Comparison of ENCODE assay signal across 23 cellular contexts in the genomic region with DNA sequence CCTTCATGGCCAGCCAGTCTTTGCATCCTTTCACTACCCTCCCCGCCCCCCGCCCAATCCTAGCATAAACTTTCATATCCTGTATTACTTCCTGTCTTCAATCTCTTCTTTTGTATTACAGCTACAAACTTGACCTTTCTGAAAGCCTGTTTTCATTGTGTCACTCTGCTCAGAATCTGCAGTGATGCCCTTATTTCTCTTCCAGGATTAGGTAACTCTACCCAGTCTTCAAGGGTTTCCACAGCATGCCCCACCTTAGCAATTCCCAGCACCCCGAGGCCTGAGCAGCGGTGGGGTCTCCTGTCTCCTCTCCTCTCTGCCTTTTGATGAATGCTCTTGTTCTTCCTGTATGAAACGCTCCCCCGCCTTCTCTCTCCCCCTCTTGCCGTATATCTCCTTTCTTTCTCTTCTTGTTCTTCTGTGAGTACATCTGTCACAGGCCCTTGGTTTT.
DNase-seq lines count a peak whose midpoint lies in the region; ATAC-seq and TF ChIP-seq lines count a peak whose summit lies in the region.
"Had no signal": no experiment of that assay in that cellular context is flagged by ENCODE, and none has a peak within 500 bp of the region (broad histone marks: within the 10 kb centered on the region; RNA-seq: fewer than 3 reads in every experiment).

No MANE protein-coding gene starts in this region.

- BruUV-seq in PC-3 (replicated peaks; lab: Mats Ljungman, UMichigan) = no TSS peak

- H2AFZ ChIP-seq in PC-3 (ENCODE audit: low read length) = 0 out of 2 replicates have a peak overlapping the region, but pooled peaks have one; percentile 10

- no peaks in the 10 kb centered on the region for H3K79me2 ChIP-seq in PC-3 (ENCODE audit: low read length)

- no peaks in the 10 kb centered on the region for H4K20me1 ChIP-seq in PC-3 (ENCODE audit: low read length)

- H3K36me3 Mint-ChIP-seq in activated CD4-positive, alpha-beta T cell treated with anti-CD3 and anti-CD28 coated beads for 36 hours (ENCODE audit: low read depth) = no peaks in the 10 kb centered on the region
- H3K36me3 Mint-ChIP-seq in naive thymus-derived CD4-positive, alpha-beta T cell = peaks cover 0 to 3% (median 0%) of the 10 kb centered on the region in 5 donors
- H3K36me3 Mint-ChIP-seq: activated naive CD8-positive, alpha-beta T cell; brain had no signal

- no peak overlapping the region for H3K4me3 Mint-ChIP-seq in activated CD4-positive, alpha-beta T cell treated with anti-CD3 and anti-CD28 coated beads for 36 hours
- no peak overlapping the region for H3K4me3 Mint-ChIP-seq in naive thymus-derived CD4-positive, alpha-beta T cell
- H3K4me3 Mint-ChIP-seq: activated naive CD8-positive, alpha-beta T cell; brain had no signal

- intact Hi-C loops in activated CD4-positive, alpha-beta T cell treated with anti-CD3 and anti-CD28 coated beads for 36 hours (cut with DNase I, micrococcal nuclease) = loop anchor here (2.0 to 10.0 kb wide), 3 partner anchors 61 to 621 kb away; a partner anchor contains a TSS
- intact Hi-C loops in PC-3 (cut with micrococcal nuclease) = no loop called here
- intact Hi-C loops in naive thymus-derived CD4-positive, alpha-beta T cell (cut with micrococcal nuclease) = loop anchor here in 1 of 2 donors (1.0 to 5.0 kb wide), 4 partner anchors 17 to 65 kb away; no protein-coding TSS in a partner anchor

- no peaks in the 10 kb centered on the region for H3K9me3 Mint-ChIP-seq in activated CD4-positive, alpha-beta T cell treated with anti-CD3 and anti-CD28 coated beads for 36 hours (ENCODE audit: low read depth)
- H3K9me3 Mint-ChIP-seq in naive thymus-derived CD4-positive, alpha-beta T cell = no peaks in the 10 kb centered on the region

- H3K27me3 ChIP-seq in PC-3 (ENCODE audit: low read length) = no peaks in the 10 kb centered on the region
- no peaks in the 10 kb centered on the region for H3K27me3 ChIP-seq in naive thymus-derived CD4-positive, alpha-beta T cell (ENCODE audit: control insufficient read depth in 2 of 2, insufficient read depth in 2 of 2, low read length in 2 of 2)
- H3K27me3 ChIP-seq: MG63, Peyer's patch had no signal

- no peaks in the 10 kb centered on the region for H3K9me2 ChIP-seq in PC-3 (replicated peaks; ENCODE audit: low read length)
- H3K9me2 ChIP-seq: SK-N-SH had no signal

- no peak for TF ChIP-seq CTCF in PC-3 (conservative IDR thresholded peaks at IDR 0.05; ENCODE audit: low read depth, low read length)

- H3K9me3 ChIP-seq in PC-3 (ENCODE audit: low read length) = no peaks in the 10 kb centered on the region
- no peaks in the 10 kb centered on the region for H3K9me3 ChIP-seq in naive thymus-derived CD4-positive, alpha-beta T cell (ENCODE audit: control insufficient read depth in 2 of 3, low read length in 3 of 3)
- H3K9me3 ChIP-seq: MG63, Peyer's patch, SK-N-SH, thoracic aorta had no signal

- H3K4me1 Mint-ChIP-seq in activated CD4-positive, alpha-beta T cell treated with anti-CD3 and anti-CD28 coated beads for 36 hours = peaks cover 4% of the 10 kb centered on the region
- peaks cover 0 to 4% (median under 1%) of the 10 kb centered on the region in 7 donors for H3K4me1 Mint-ChIP-seq in naive thymus-derived CD4-positive, alpha-beta T cell

- peak; percentile 24 for DNase-seq in activated CD4-positive, alpha-beta T cell treated with anti-CD3 and anti-CD28 coated beads for 36 hours
- DNase-seq in activated CD4-positive, alpha-beta T cell treated with anti-CD3 and anti-CD28 coated beads, Interleukin-2, amount 50 U/mL, for 1 hour = no peak
- DNase-seq in HT1080 (ENCODE audit: low read depth) (peak; percentile 34), PC-3 (no peak), NCI-H82 treated with DMSO at 0.1 percent for 48 hours (lab: John Stamatoyannopoulos, UW; ENCODE audit: unreplicated experiment) (no peak), NCI-H2196 (lab: John Stamatoyannopoulos, UW; ENCODE audit: unreplicated experiment) (no peak), caudate nucleus (lab: John Stamatoyannopoulos, UW) (no peak)
- peak in 7 of 9 donors; percentile 23 to 54 (median 38) for DNase-seq in naive thymus-derived CD4-positive, alpha-beta T cell
- DNase-seq: 8988T; activated CD4-positive, alpha-beta T cell treated with anti-CD3 and anti-CD28 coated beads for 48 hours; C1 segment of cervical spinal cord; cortex of kidney; foreskin fibroblast; MG63; midbrain; NCI-H2029 treated with DMSO at 0.1 percent for 48 hours; NCI-H526; SK-N-SH; T1000 had no signal

- peak overlapping the region; percentile 19; the same call in 1 of the 2 replicates for H3K9ac ChIP-seq in PC-3 (ENCODE audit: low read length)
- H3K9ac ChIP-seq: SK-N-SH had no signal

- H3K4me1 ChIP-seq in PC-3 (ENCODE audit: insufficient read depth, low read length) = peaks cover 27% of the 10 kb centered on the region
- peaks cover 9 to 46% of the 10 kb centered on the region in 2 donors for H3K4me1 ChIP-seq in naive thymus-derived CD4-positive, alpha-beta T cell (ENCODE audit: control insufficient read depth in 2 of 2, insufficient read depth in 2 of 2, low read length in 2 of 2)
- H3K4me1 ChIP-seq: Peyer's patch had no signal

- CTCF ChIA-PET in activated CD4-positive, alpha-beta T cell treated with anti-CD3 and anti-CD28 coated beads for 36 hours (lab: Charles Lee) = no interaction called here
- CTCF ChIA-PET in PC-3 (lab: Charles Lee) = no interaction called here
- CTCF ChIA-PET in naive thymus-derived CD4-positive, alpha-beta T cell (lab: Charles Lee) = interaction anchor here (0.6 kb wide), 1 partner anchor 8 kb away, joined by 3 read pairs; no protein-coding TSS in a partner anchor

- H3K4me3 ChIP-seq in PC-3 (ENCODE audit: low read length) = no peak overlapping the region
- no peak overlapping the region for H3K4me3 ChIP-seq in naive thymus-derived CD4-positive, alpha-beta T cell (ENCODE audit: low read length)
- H3K4me3 ChIP-seq: MG63, Peyer's patch, thoracic aorta had no signal

- ATAC-seq in activated CD4-positive, alpha-beta T cell treated with anti-CD3 and anti-CD28 coated beads for 36 hours = peak; percentile 31
- no peak for ATAC-seq in PC-3
- no peak for ATAC-seq in naive thymus-derived CD4-positive, alpha-beta T cell

- no peaks in the 10 kb centered on the region for H3F3A ChIP-seq in PC-3 (ENCODE audit: low read length, unreplicated experiment)

- H3K27ac ChIP-seq in PC-3 (ENCODE audit: low read length) (peak overlapping the region; percentile 82), caudate nucleus (ENCODE audit: low read depth, low read length) (no peak overlapping the region)
- peak overlapping the region; percentile 70 for H3K27ac ChIP-seq in naive thymus-derived CD4-positive, alpha-beta T cell (ENCODE audit: low read depth, low read length)
- H3K27ac ChIP-seq: thoracic aorta had no signal

- H3K4me2 ChIP-seq in PC-3 (ENCODE audit: low read length) = peak overlapping the region; percentile 12; the same call in 1 of the 2 replicates
- H3K4me2 ChIP-seq: SK-N-SH had no signal

- H3K36me3 ChIP-seq in PC-3 (ENCODE audit: low read depth, low read length) = no peaks in the 10 kb centered on the region
- no peaks in the 10 kb centered on the region for H3K36me3 ChIP-seq in naive thymus-derived CD4-positive, alpha-beta T cell (ENCODE audit: control insufficient read depth in 2 of 3, insufficient read depth in 3 of 3, low read length in 3 of 3)
- H3K36me3 ChIP-seq: MG63, Peyer's patch, thoracic aorta had no signal

- no peak overlapping the region for H3K27ac Mint-ChIP-seq in activated CD4-positive, alpha-beta T cell treated with anti-CD3 and anti-CD28 coated beads for 36 hours
- H3K27ac Mint-ChIP-seq in naive thymus-derived CD4-positive, alpha-beta T cell = no peak overlapping the region
- H3K27ac Mint-ChIP-seq: activated naive CD8-positive, alpha-beta T cell; brain had no signal

- POLR2A ChIA-PET in activated CD4-positive, alpha-beta T cell treated with anti-CD3 and anti-CD28 coated beads for 36 hours (lab: Charles Lee) = no interaction called here
- POLR2A ChIA-PET in PC-3 (lab: Charles Lee; ENCODE audit: unreplicated experiment) = no interaction called here
- POLR2A ChIA-PET in naive thymus-derived CD4-positive, alpha-beta T cell (lab: Charles Lee) = interaction anchor here (0.7 to 1.4 kb wide), 6 partner anchors 11 to 111 kb away, joined by 3 to 5 read pairs (median 3); no protein-coding TSS in a partner anchor

- no peaks in the 10 kb centered on the region for H3K27me3 Mint-ChIP-seq in activated CD4-positive, alpha-beta T cell treated with anti-CD3 and anti-CD28 coated beads for 36 hours
- no peaks in the 10 kb centered on the region for H3K27me3 Mint-ChIP-seq in naive thymus-derived CD4-positive, alpha-beta T cell
- H3K27me3 Mint-ChIP-seq: activated naive CD8-positive, alpha-beta T cell; brain had no signal

Comparison
In these comparisons a context has a peak if more than half of its experiments do, and no peak if none do; other contexts are left out.
1. DNase-seq: peak in activated CD4-positive, alpha-beta T cell treated with anti-CD3 and anti-CD28 coated beads for 36 hours (single experiment), HT1080 (single experiment) and naive thymus-derived CD4-positive, alpha-beta T cell (7 of 9); none in activated CD4-positive, alpha-beta T cell treated with anti-CD3 and anti-CD28 coated beads, Interleukin-2, amount 50 U/mL, for 1 hour (single experiment), PC-3 (single experiment), NCI-H82 treated with DMSO at 0.1 percent for 48 hours (single experiment), NCI-H2196 (single experiment) and caudate nucleus (0 of 61).